8 cellular contexts compared by ENCODE assay signal in the genomic region with DNA sequence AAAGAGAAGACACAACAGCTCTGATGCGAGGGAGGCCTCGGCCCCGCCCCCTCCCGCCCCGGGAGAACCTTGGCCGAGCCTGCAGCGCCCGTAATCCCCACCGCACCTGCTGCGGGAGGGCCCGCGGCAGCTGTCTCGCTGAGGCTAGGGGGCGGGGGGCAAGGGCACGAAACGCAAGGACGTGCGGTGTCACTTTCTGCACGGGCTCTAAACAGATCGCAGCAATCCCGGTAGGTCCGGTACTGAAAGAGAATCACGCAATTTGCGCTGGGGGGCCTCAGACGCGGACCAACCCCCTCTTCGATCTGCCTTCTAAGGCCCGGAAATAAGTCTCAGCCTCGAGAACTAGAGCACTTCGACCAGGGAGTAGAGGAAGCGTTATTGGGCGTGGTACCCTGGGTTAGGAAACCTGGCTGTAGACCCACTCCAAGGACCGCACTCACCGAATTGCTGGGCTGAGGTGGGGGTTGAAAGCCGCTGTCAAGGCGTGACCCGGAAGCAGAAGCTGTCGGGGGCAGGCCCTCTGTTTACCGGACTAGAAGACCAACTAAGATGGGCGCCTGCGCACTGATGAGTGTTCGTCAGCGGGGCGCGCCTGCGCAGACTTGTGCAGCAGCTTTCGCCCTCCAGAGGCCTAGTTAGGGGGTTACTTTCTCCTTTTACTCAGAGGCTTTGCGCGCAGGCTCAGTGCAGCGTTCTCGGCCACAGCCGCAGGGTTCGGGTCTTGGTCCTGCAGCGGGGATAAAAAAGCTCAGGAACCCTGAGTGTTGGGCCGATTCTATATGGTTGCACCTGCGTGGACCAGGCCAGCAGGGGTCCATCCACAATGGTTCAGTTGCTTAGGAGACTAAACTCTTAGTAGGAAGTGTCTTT. TPM values are rescaled to one million over a fixed set of nuclear protein-coding genes. Genes with fewer than 3 reads are reported as not detected.
A peak's percentile ranks its signal among the peaks of the same experiment; 100 is the strongest.
DNase-seq lines count a peak whose midpoint lies in the region; ATAC-seq and TF ChIP-seq lines count a peak whose summit lies in the region.

Gene ASB8 (minus strand): TSS at position 500 of the 873 bp plus-strand sequence. CDS start 4,019 bp downstream, outside the sequence.

- H3K4me1 ChIP-seq in heart right ventricle (peaks cover 0 to 49% (median 28%) of the 10 kb centered on the region in 9 donors), upper lobe of left lung (peaks cover 6 to 20% (median 9%) of the 10 kb centered on the region in 4 donors)

- TF ChIP-seq CTCF in GM13977 (IDR thresholded peaks at IDR 0.05; ENCODE audit: extremely low read depth, insufficient read depth, missing control alignments), result no peak
- peak in 8 of 9 donors; percentile 33 to 73 (median 53) for TF ChIP-seq CTCF in heart right ventricle (IDR thresholded peaks at IDR 0.05)
- TF ChIP-seq CTCF in upper lobe of left lung (IDR thresholded peaks at IDR 0.05), result peak; percentile 29 to 76 (median 68)

- peak in 2 of 4 donors; percentile 56 to 68 for TF ChIP-seq POLR2A in upper lobe of left lung (IDR thresholded peaks at IDR 0.05)

- 0 to 1% methylated on average over 56 of the region's 56 CpGs for WGBS in heart right ventricle, 2 donors
- 0 to 1% methylated on average over 20 to 51 of the region's 56 CpGs for WGBS in upper lobe of left lung, 2 donors

- in situ Hi-C loops in GM13977 (cut with MboI; ENCODE audit: low pct_unique_long_range_greater_than_20kb, low sequenced_read_pairs, unreplicated experiment), result loop anchor here (25.0 kb wide), 1 partner anchor 420 kb away; the partner anchor contains the start of gene ENDOU

- H3K4me3 ChIP-seq in heart right ventricle, result peak within 1 kb of the TSS; percentile 63 to 99 (median 80)
- H3K4me3 ChIP-seq in upper lobe of left lung, result peak within 1 kb of the TSS; percentile 95 to 98 (median 96)

- H3K36me3 ChIP-seq in heart right ventricle (peaks cover 0 to 30% (median 8%) of the 10 kb centered on the region in 9 donors), upper lobe of left lung (peaks cover 0 to 13% (median 5%) of the 10 kb centered on the region in 4 donors)

- peak in 1 of 4 donors; percentile 43 for TF ChIP-seq EP300 in upper lobe of left lung (IDR thresholded peaks at IDR 0.05)

- ATAC-seq in HG02884 (IDR thresholded peaks at IDR 0.05; ENCODE audit: unreplicated experiment), result peak; percentile 80
- peak; percentile 97 to 99 (median 99) for ATAC-seq in heart right ventricle
- peak; percentile 97 to 99 for ATAC-seq in upper lobe of left lung (ENCODE audit: low FRiP score in 2 of 2)

- intact Hi-C loops in T-helper 1 cell treated with Interleukin-12 subunit alpha and Interleukin-12 subunit beta and Interleukin-4 antibody, amounts not matched to agents 30 ng/mL and 1 ng/mL, for 36 hours (cut with micrococcal nuclease), result loop anchor here (1.0 to 5.0 kb wide), 17 partner anchors 8 to 1870 kb away; partner anchors contain the start of genes CCDC184, CCNT1, KANSL2 and PFKM
- intact Hi-C loops in heart right ventricle (cut with DNase I) (loop anchor here in 7 of 10 donors (1.0 to 10.0 kb wide), 6 partner anchors 35 to 502 kb away; partner anchors contain the start of genes SENP1 (in 6 of the 7) and PFKM (in 1 of the 7)), posterior cingulate gyrus (cut with DNase I) (loop anchor here (2.0 kb wide), 1 partner anchor 52 kb away; no protein-coding TSS in a partner anchor)

- H3K27me3 ChIP-seq in heart right ventricle, result no peaks in the 10 kb centered on the region
- H3K27me3 ChIP-seq in upper lobe of left lung, result no peaks in the 10 kb centered on the region

- H3K9me3 ChIP-seq in heart right ventricle (no peaks in the 10 kb centered on the region), upper lobe of left lung (no peaks in the 10 kb centered on the region)

- peak; percentile 95 for DNase-seq in GM13977 (ENCODE audit: low spot score)
- peak; percentile 99 for DNase-seq in NCI-H146 treated with DMSO at 0.1 percent for 48 hours (lab: John Stamatoyannopoulos, UW; ENCODE audit: unreplicated experiment)
- DNase-seq in amniotic epithelial cell (ENCODE audit: low read depth), result peak; percentile 97
- DNase-seq in heart right ventricle, result peak; percentile 99
- peak; percentile 98 to 100 (median 99) for DNase-seq in posterior cingulate gyrus
- DNase-seq in upper lobe of left lung, result peak; percentile 99 to 100

- peak within 1 kb of the TSS; percentile 19 to 95 (median 89) for H3K27ac ChIP-seq in heart right ventricle
- H3K27ac ChIP-seq in upper lobe of left lung, result peak within 1 kb of the TSS; percentile 78 to 91 (median 90)

RNA-seq across cellular contexts. Expression of gene ASB8, which starts in this region (rescaled TPM):
- 42.3 and 45.5 TPM in 2 replicates for total RNA-seq in T-helper 1 cell treated with Interleukin-12 subunit alpha and Interleukin-12 subunit beta and Interleukin-4 antibody, amounts not matched to agents 30 ng/mL and 1 ng/mL, for 36 hours
- 100 to 1,000 TPM in 1 of 10 donors, 10 to 100 TPM in 9; 73.4 to 103 (median 85.8) TPM for total RNA-seq in heart right ventricle
- 10 to 100 TPM; 24.9 to 28.5 TPM for polyA plus RNA-seq in heart right ventricle
- 10 to 100 TPM; 17.8 to 36.5 (median 30.6) TPM for total RNA-seq in upper lobe of left lung

Comparison
In these comparisons a context has a peak if more than half of its experiments do, and no peak if none do; other contexts are left out.
1. Peak in every context shown above with its lines: DNase-seq, ATAC-seq, H3K4me3 ChIP-seq and H3K27ac ChIP-seq.